ENCODE assay signal across 16 cellular contexts in the genomic region with DNA sequence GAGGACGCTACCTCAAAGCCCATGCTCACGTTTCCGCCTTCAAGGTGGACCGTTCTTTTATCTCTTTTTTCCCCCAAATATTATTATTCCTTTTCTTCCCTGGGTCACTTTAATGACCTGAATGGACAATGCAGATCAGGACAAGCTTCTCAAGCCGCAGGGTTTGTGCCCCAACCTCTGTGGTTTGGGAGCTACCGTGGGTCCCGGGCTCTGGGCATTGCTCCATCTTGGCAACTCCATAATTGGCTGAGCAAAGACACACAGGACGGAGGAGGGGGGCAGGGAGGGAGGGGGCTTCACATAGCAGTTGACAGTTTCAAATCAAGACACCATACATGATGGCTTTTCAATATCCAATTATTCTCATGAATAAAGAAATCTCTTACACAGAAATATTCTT.
DNase-seq lines count a peak whose midpoint lies in the region; FAIRE-seq and TF ChIP-seq lines count a peak whose summit lies in the region.
"Had no signal": no experiment of that assay in that cellular context is flagged by ENCODE, and none has a peak within 500 bp of the region (broad histone marks: within the 10 kb centered on the region; RNA-seq: fewer than 3 reads in every experiment).

No MANE protein-coding gene starts in this region.

- no peak for TF ChIP-seq EP300 in H1 (IDR thresholded peaks at IDR 0.05; ENCODE audit: borderline replicate concordance in 1 of 2, low read depth in 2 of 2, low read length in 2 of 2)

- no peak for TF ChIP-seq POLR2A in H1 (IDR thresholded peaks at IDR 0.05; ENCODE audit: control extremely low read depth in 1 of 2, low read depth in 2 of 2, low read length in 2 of 2)

- H2BK120ac ChIP-seq in H1 (replicated peaks; ENCODE audit: low read depth, low read length), result no peak overlapping the region

- no peaks in the 10 kb centered on the region for H4K20me1 ChIP-seq in H1 (replicated peaks in 1 of 2; ENCODE audit: control insufficient read depth in 1 of 2, insufficient read depth in 2 of 2, low read length in 2 of 2)

- H3K14ac ChIP-seq in H1 (ENCODE audit: insufficient read length), result no peak overlapping the region

- no peak overlapping the region for H2AK5ac ChIP-seq in H1 (ENCODE audit: low read depth, low read length)

- H3K27me3 ChIP-seq in HUES64 (ENCODE audit: insufficient read depth, low read length) (peaks cover 5% of the 10 kb centered on the region; the same call in 1 of the 2 replicates), H1 (replicated peaks in 1 of 4; ENCODE audit: control insufficient read depth in 3 of 4, extremely low read depth in 1 of 4, insufficient read depth in 3 of 4, low read length in 3 of 4) (no peaks in the 10 kb centered on the region), iPS-20b (ENCODE audit: insufficient read depth, low read length) (peaks cover 6% of the 10 kb centered on the region; the same call in 1 of the 2 replicates)

- no peak overlapping the region for H2BK5ac ChIP-seq in H1 (ENCODE audit: low read depth, low read length)

- H3K4me1 ChIP-seq in HUES64 (ENCODE audit: insufficient read depth, low read length), result peaks cover 20% of the 10 kb centered on the region
- H3K4me1 ChIP-seq in H1 (replicated peaks in 1 of 4; ENCODE audit: control insufficient read depth in 3 of 4, insufficient read depth in 4 of 4, low read length in 3 of 4), result peaks cover 6 to 19% (median 10%) of the 10 kb centered on the region in 4 experiments; a peak in 6 of 7 replicates
- peaks cover 16% of the 10 kb centered on the region for H3K4me1 ChIP-seq in iPS-20b (ENCODE audit: insufficient read depth, low read length)

- H2BK12ac ChIP-seq in H1 (ENCODE audit: low read depth, low read length), result no peak overlapping the region

- no peaks in the 10 kb centered on the region for H3K79me1 ChIP-seq in H1 (ENCODE audit: low read depth, low read length)

- H3K79me2 ChIP-seq in H1 (ENCODE audit: control insufficient read depth in 1 of 2, insufficient read depth in 2 of 2, low read length in 2 of 2), result no peaks in the 10 kb centered on the region

- H3K23me2 ChIP-seq in H1 (ENCODE audit: low read depth, low read length), result no peaks in the 10 kb centered on the region

- CTCF ChIA-PET in H1 (lab: Charles Lee; ENCODE audit: partially characterized antibody), result interaction anchor here (0.9 kb wide), 1 partner anchor 56 kb away, joined by 3 read pairs; no protein-coding TSS in a partner anchor

- no peak for DNase-seq in H1 (ENCODE audit: low read depth in 1 of 2, low spot score in 2 of 2)
- DNase-seq in retinal pigment epithelial cell (ENCODE audit: low read depth), result no peak
- DNase-seq in NCI-H1436 treated with DMSO at 0.1 percent for 48 hours (lab: John Stamatoyannopoulos, UW), result no peak
- no peak for DNase-seq in HUDEP-2 (lab: John Stamatoyannopoulos, UW; ENCODE audit: unreplicated experiment in 76 of 76)
- no peak for DNase-seq in MV-4-11 (lab: John Stamatoyannopoulos, UW)
- DNase-seq: C1 segment of cervical spinal cord; Calu3; CD4-positive, alpha-beta T cell; DMS 273 treated with DMSO at 0.1 percent for 48 hours; GM23248; H9 had no signal

- H2BK15ac ChIP-seq in H1 (ENCODE audit: low read length), result no peak overlapping the region

- 58% methylated on average over 8 of the region's 8 CpGs for WGBS in HUES64
- 75% methylated on average over 7 of the region's 8 CpGs; no CpG with 5 or more reads in 1 of the 2 experiments for WGBS in H1 (ENCODE audit: extremely low coverage in 1 of 2, insufficient coverage in 1 of 2, insufficient read length in 1 of 2, insufficient replicate concordance in 2 of 2, low coverage in 1 of 2, low lambda C conversion rate in 2 of 2, missing lambda C conversion rate in 1 of 2), 2 experiments

- TF ChIP-seq CTCF in H1 (IDR thresholded peaks at IDR 0.05; ENCODE audit: control extremely low read depth in 1 of 3, insufficient read depth in 1 of 3, low read depth in 1 of 3, low read length in 3 of 3) (no peak), retinal pigment epithelial cell (conservative IDR thresholded peaks at IDR 0.05; ENCODE audit: low read depth, low read length) (no peak)

- no peak overlapping the region for H4K5ac ChIP-seq in H1 (ENCODE audit: insufficient read length, low read depth, low read length)

- TF ChIP-seq RAD21 in H1 (IDR thresholded peaks at IDR 0.05 in 1 of 2, conservative IDR thresholded peaks at IDR 0.05 in 1 of 2; ENCODE audit: low read depth in 2 of 2, low read length in 2 of 2), result no peak

- H3K27ac ChIP-seq in HUES64 (ENCODE audit: low read depth, low read length), result no peak overlapping the region; the same call in 1 of the 2 replicates
- H3K27ac ChIP-seq in H1 (ENCODE audit: low read depth, low read length), result no peak overlapping the region
- H3K27ac ChIP-seq in iPS-20b (ENCODE audit: low read length), result no peak overlapping the region
- H3K27ac ChIP-seq: GM23248 had no signal

- H3K23ac ChIP-seq in H1 (ENCODE audit: insufficient read length), result no peak overlapping the region

- no peak for FAIRE-seq in H1 (lab: Jason Lieb, UNC)
- FAIRE-seq: A204.1, GM12878, GM18507 had no signal

- H3K36me3 ChIP-seq in HUES64 (ENCODE audit: insufficient read depth, low read length) (no peaks in the 10 kb centered on the region), H1 (ENCODE audit: control insufficient read depth in 2 of 4, insufficient read depth in 4 of 4, low read length in 3 of 4) (no peaks in the 10 kb centered on the region), iPS-20b (ENCODE audit: insufficient read depth, low read depth, low read length) (no peaks in the 10 kb centered on the region)

- H3K9me3 ChIP-seq in HUES64 (ENCODE audit: insufficient read depth, low read depth, low read length), result no peaks in the 10 kb centered on the region
- no peaks in the 10 kb centered on the region for H3K9me3 ChIP-seq in H1 (ENCODE audit: insufficient read depth in 2 of 2, low read depth in 1 of 2, low read length in 1 of 2)
- no peaks in the 10 kb centered on the region for H3K9me3 ChIP-seq in iPS-20b (ENCODE audit: insufficient read depth, low read depth, low read length)

- H2BK20ac ChIP-seq in H1 (ENCODE audit: low read length), result no peak overlapping the region

- POLR2A ChIA-PET in H1 (lab: Charles Lee; ENCODE audit: partially characterized antibody), result no interaction called here

- H3K4ac ChIP-seq in H1 (replicated peaks; ENCODE audit: insufficient read length, low read depth, low read length), result no peak overlapping the region

- H3K4me3 ChIP-seq in HUES64 (ENCODE audit: low read length), result 0 out of 2 replicates have a peak overlapping the region, but pooled peaks have one; percentile 7
- H3K4me3 ChIP-seq in H1 (ENCODE audit: extremely low read depth in 1 of 4, insufficient read depth in 2 of 4, low read depth in 3 of 4, low read length in 4 of 4), result no peak overlapping the region
- H3K4me3 ChIP-seq in iPS-20b (ENCODE audit: low read length), result peak overlapping the region; percentile 25
- peak overlapping the region; percentile 25 for H3K4me3 ChIP-seq in retinal pigment epithelial cell (ENCODE audit: low read length)
- H3K4me3 ChIP-seq: GM12878, GM23248 had no signal

- no peak overlapping the region for H3K56ac ChIP-seq in H1 (replicated peaks; ENCODE audit: insufficient read length, low read depth, low read length)

- H3K4me2 ChIP-seq in H1 (ENCODE audit: insufficient read depth in 1 of 2, low read depth in 2 of 2, low read length in 2 of 2), result peak overlapping the region; percentile 44 to 50

- no peak overlapping the region; the same call in 1 of the 2 replicates for H2AFZ ChIP-seq in H1 (ENCODE audit: low read length)
- H2AFZ ChIP-seq: GM23248 had no signal

- H3K18ac ChIP-seq in H1 (ENCODE audit: extremely low read depth, low read length), result no peak overlapping the region

- H3K9ac ChIP-seq in HUES64 (ENCODE audit: low read depth, low read length), result no peak overlapping the region
- H3K9ac ChIP-seq in H1 (replicated peaks in 1 of 4; ENCODE audit: extremely low read depth in 1 of 4, low read depth in 3 of 4, low read length in 3 of 4), result no peak overlapping the region
- H3K9ac ChIP-seq in iPS-20b (ENCODE audit: low read depth, low read length), result no peak overlapping the region
- H3K9ac ChIP-seq: GM23248 had no signal

- H4K8ac ChIP-seq in H1 (ENCODE audit: extremely low read depth, insufficient read depth, low read length), result no peak overlapping the region

- H4K91ac ChIP-seq in H1 (replicated peaks; ENCODE audit: insufficient read length, low read length), result no peak overlapping the region

TF ChIP-seq in H1, 55 proteins besides CTCF, POLR2A, EP300 and RAD21:
- TF ChIP-seq CHD1 (IDR thresholded peaks at IDR 0.05; ENCODE audit: low read depth, low read length), result no peak
- no peak for TF ChIP-seq JUN (IDR thresholded peaks at IDR 0.05; ENCODE audit: low read depth, low read length)
- TF ChIP-seq RXRA (IDR thresholded peaks at IDR 0.05; ENCODE audit: insufficient read depth, low read depth, low read length), result no peak
- no peak for TF ChIP-seq BACH1 (IDR thresholded peaks at IDR 0.05; ENCODE audit: low read length)
- no peak for TF ChIP-seq POU5F1 (IDR thresholded peaks at IDR 0.05; ENCODE audit: low read depth, low read length)
- TF ChIP-seq NANOG (IDR thresholded peaks at IDR 0.05; ENCODE audit: insufficient read depth, low read depth, low read length, poor library complexity, severe bottlenecking), result no peak
- TF ChIP-seq GTF2F1 (IDR thresholded peaks at IDR 0.05; ENCODE audit: borderline replicate concordance, low read depth, low read length), result no peak
- TF ChIP-seq YY1 (IDR thresholded peaks at IDR 0.05; ENCODE audit: low read depth, low read length), result no peak
- TF ChIP-seq JUND (IDR thresholded peaks at IDR 0.05; ENCODE audit: low read length), result no peak
- TF ChIP-seq, protein P1, sequence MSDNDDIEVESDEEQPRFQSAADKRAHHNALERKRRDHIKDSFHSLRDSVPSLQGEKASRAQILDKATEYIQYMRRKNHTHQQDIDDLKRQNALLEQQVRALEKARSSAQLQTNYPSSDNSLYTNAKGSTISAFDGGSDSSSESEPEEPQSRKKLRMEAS (IDR thresholded peaks at IDR 0.05), result no peak
- TF ChIP-seq POLR2AphosphoS5 (IDR thresholded peaks at IDR 0.05; ENCODE audit: low read depth, low read length), result no peak
- TF ChIP-seq CEBPB (IDR thresholded peaks at IDR 0.05; ENCODE audit: low read depth, low read length), result no peak
- TF ChIP-seq TBP (IDR thresholded peaks at IDR 0.05; ENCODE audit: low read depth, low read length), result no peak

Comparison
In these comparisons a context has a peak if more than half of its experiments do, and no peak if none do; other contexts are left out.
1. H3K4me3 ChIP-seq: peak in HUES64 (single experiment), iPS-20b (single experiment) and retinal pigment epithelial cell (single experiment); none in H1 (0 of 4).